In genomic region chr10:110209399-110209925, GRCh38 we compare ENCODE assay signal across 8 cellular contexts. TPM values are rescaled to one million over a fixed set of nuclear protein-coding genes. Genes with fewer than 3 reads are reported as not detected.
DNase-seq lines count a peak whose midpoint lies in the region; TF ChIP-seq lines count a peak whose summit lies in the region.

No MANE protein-coding gene starts in this region.

- H3K27ac ChIP-seq in thymus (ENCODE audit: low read depth) = peak overlapping the region; percentile 83

- peak overlapping the region; percentile 41 for H3K4me3 ChIP-seq in NT2/D1 (ENCODE audit: insufficient read length, low read depth)
- H3K4me3 ChIP-seq in fibroblast of pulmonary artery (replicated peaks; ENCODE audit: low read depth, low read length) = peak overlapping the region; percentile 80
- H3K4me3 ChIP-seq in thymus (ENCODE audit: low read length) = peak overlapping the region; percentile 65

- peak overlapping the region; percentile 92 to 96 (median 93) for H3K4me3 Mint-ChIP-seq in nephron

- no peaks in the 10 kb centered on the region for H3K9me3 Mint-ChIP-seq in nephron

- H3K4me1 Mint-ChIP-seq in nephron = peaks cover 42% of the 10 kb centered on the region

- H3K36me3 Mint-ChIP-seq in nephron (ENCODE audit: low read depth) = no peaks in the 10 kb centered on the region

- no peak for TF ChIP-seq CTCF in fibroblast of pulmonary artery (IDR thresholded peaks at IDR 0.05; ENCODE audit: low read length, missing control alignments)
- TF ChIP-seq CTCF in nephron (IDR thresholded peaks at IDR 0.05; ENCODE audit: unreplicated experiment in 3 of 3) = no peak

- H3K27me3 ChIP-seq in NT2/D1 (ENCODE audit: insufficient read depth, insufficient read length) = peaks cover 59% of the 10 kb centered on the region
- peaks cover 9% of the 10 kb centered on the region for H3K27me3 ChIP-seq in thymus (ENCODE audit: control insufficient read depth, insufficient read depth)

- peak overlapping the region; percentile 57 to 92 (median 60) for H3K27ac Mint-ChIP-seq in nephron

- under 1% methylated on average over 24 of the region's 24 CpGs for WGBS in thymus

- H3K4me1 ChIP-seq in NT2/D1 (ENCODE audit: insufficient read depth, insufficient read length) = peaks cover 4% of the 10 kb centered on the region
- H3K4me1 ChIP-seq in thymus (ENCODE audit: control insufficient read depth, insufficient read depth, low read length) = peaks cover 13% of the 10 kb centered on the region

- peak; percentile 16 to 53 for DNase-seq in SHP77 (lab: John Stamatoyannopoulos, UW)
- DNase-seq in SHP77 treated with DMSO at 0.1 percent for 48 hours (lab: John Stamatoyannopoulos, UW) = no peak
- no peak for DNase-seq in NT2/D1 (ENCODE audit: low read depth, low spot score)
- DNase-seq in activated gamma-delta T cell treated with Interleukin-2 at 50 U/mL for 16 hours = peak; percentile 8
- peak; percentile 69 for DNase-seq in fibroblast of pulmonary artery (ENCODE audit: low read depth)
- DNase-seq in NCI-H2029 (lab: John Stamatoyannopoulos, UW) = no peak

- H3K36me3 ChIP-seq in NT2/D1 (ENCODE audit: insufficient read depth, insufficient read length, low read length) (no peaks in the 10 kb centered on the region), thymus (ENCODE audit: control insufficient read depth, insufficient read depth) (no peaks in the 10 kb centered on the region)

- H3K9ac ChIP-seq in NT2/D1 (ENCODE audit: insufficient read length, low read depth) = peak overlapping the region; percentile 5

- H3K9me3 ChIP-seq in NT2/D1 (ENCODE audit: insufficient read depth, low read length) = no peaks in the 10 kb centered on the region
- no peaks in the 10 kb centered on the region for H3K9me3 ChIP-seq in thymus (ENCODE audit: control insufficient read depth)

- peaks cover 17% of the 10 kb centered on the region for H3K27me3 Mint-ChIP-seq in nephron (ENCODE audit: low read depth)

RNA-seq across cellular contexts. Expression of gene MXI1, which starts 2.1 kb away (rescaled TPM):
- polyA plus RNA-seq in thymus = 44.1 TPM

Comparison
In these comparisons a context has a peak if more than half of its experiments do, and no peak if none do; other contexts are left out.
1. DNase-seq: peak in SHP77 (2 of 2), activated gamma-delta T cell treated with Interleukin-2 at 50 U/mL for 16 hours (single experiment) and fibroblast of pulmonary artery (single experiment); none in SHP77 treated with DMSO at 0.1 percent for 48 hours (single experiment), NT2/D1 (single experiment) and NCI-H2029 (single experiment).
2. Peak in every context shown above with its lines, with median percentiles within 50 percentile points of each other: H3K4me3 ChIP-seq.